Comparison of ENCODE assay signal across 2 cellular contexts in genomic region chr12:54421873-54422250, GRCh38.
TF ChIP-seq lines count a peak whose summit lies in the region.

No MANE protein-coding gene starts in this region.

TF ChIP-seq in H1, 55 proteins besides CTCF, POLR2A, EP300 and RAD21:
- no peak for TF ChIP-seq BACH1 (IDR thresholded peaks at IDR 0.05; ENCODE audit: low read length)
- TF ChIP-seq, protein P1, sequence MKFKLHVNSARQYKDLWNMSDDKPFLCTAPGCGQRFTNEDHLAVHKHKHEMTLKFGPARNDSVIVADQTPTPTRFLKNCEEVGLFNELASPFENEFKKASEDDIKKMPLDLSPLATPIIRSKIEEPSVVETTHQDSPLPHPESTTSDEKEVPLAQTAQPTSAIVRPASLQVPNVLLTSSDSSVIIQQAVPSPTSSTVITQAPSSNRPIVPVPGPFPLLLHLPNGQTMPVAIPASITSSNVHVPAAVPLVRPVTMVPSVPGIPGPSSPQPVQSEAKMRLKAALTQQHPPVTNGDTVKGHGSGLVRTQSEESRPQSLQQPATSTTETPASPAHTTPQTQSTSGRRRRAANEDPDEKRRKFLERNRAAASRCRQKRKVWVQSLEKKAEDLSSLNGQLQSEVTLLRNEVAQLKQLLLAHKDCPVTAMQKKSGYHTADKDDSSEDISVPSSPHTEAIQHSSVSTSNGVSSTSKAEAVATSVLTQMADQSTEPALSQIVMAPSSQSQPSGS (IDR thresholded peaks at IDR 0.05; ENCODE audit: low read length): no peak
- TF ChIP-seq POLR2AphosphoS5 (IDR thresholded peaks at IDR 0.05; ENCODE audit: low read depth, low read length): no peak
- no peak for TF ChIP-seq RBBP5 (IDR thresholded peaks at IDR 0.05; ENCODE audit: borderline replicate concordance, low read depth, low read length)
- TF ChIP-seq SP2 (IDR thresholded peaks at IDR 0.05; ENCODE audit: low read length): no peak

TF ChIP-seq in SK-N-SH, 30 proteins besides CTCF, POLR2A, EP300 and RAD21:
- TF ChIP-seq TCF12 (IDR thresholded peaks at IDR 0.05): no peak
- TF ChIP-seq SMC3 (IDR thresholded peaks at IDR 0.05; ENCODE audit: low read depth, low read length): no peak
- TF ChIP-seq MEF2A (IDR thresholded peaks at IDR 0.05; ENCODE audit: borderline replicate concordance, low read depth): no peak
- TF ChIP-seq ELF1 (IDR thresholded peaks at IDR 0.05): no peak
- TF ChIP-seq JUND (IDR thresholded peaks at IDR 0.05): no peak
- TF ChIP-seq GATA2 (CRISPR knock-in tag; IDR thresholded peaks at IDR 0.05): no peak
- no peak for TF ChIP-seq IRF3 (IDR thresholded peaks at IDR 0.05; ENCODE audit: low read depth, low read length)
- no peak for TF ChIP-seq CHD2 (IDR thresholded peaks at IDR 0.05; ENCODE audit: low read length, partially characterized antibody)
- no peak for TF ChIP-seq POLR2AphosphoS5 (IDR thresholded peaks at IDR 0.05; ENCODE audit: low read depth, low read length)
